ENCODE assay signal across 8 cellular contexts in the genomic region with DNA sequence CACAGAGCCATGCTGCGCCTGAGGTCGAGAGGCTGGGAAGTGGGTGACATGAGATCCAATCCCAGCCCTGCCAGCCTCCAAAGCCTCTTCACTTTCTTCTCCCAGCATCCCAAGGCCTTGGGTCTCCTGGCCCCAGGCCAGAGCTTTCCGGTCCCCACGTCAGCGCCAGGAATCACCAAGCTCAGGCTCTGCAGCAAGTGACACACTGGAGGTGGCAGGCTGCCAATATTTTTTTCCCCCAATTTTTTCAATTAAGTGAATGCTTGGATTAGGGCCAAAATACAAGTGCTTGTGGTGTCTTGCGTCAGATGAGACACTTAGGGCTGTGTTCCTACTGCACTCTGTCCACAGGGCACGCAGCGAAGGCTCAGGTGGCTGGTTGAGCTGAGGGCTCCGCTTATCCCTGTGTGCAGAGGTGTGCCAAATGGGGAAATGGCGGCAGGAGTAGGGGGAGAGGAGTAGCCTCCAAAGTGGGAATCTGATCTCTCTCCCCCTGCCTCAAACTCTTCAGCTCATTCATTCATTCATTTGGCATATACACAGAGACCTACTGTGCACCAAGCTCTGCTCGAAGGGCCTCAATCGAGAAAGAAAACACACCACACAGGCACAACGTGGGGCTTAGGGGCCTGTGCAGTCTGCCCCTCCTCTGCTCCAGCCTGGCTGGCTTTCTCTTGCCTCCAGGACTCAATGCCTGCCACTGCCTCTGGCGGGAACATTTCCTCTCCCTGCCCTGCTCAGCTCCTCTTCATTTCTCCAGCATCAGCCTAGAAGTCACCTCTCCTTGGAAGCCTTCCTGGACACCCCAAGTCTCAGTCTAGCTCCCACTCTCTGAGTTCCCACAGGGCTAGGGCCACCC. TPM values are rescaled to one million over a fixed set of nuclear protein-coding genes. Genes with fewer than 3 reads are reported as not detected.
DNase-seq lines count a peak whose midpoint lies in the region; ATAC-seq and TF ChIP-seq lines count a peak whose summit lies in the region.

No MANE protein-coding gene starts in this region.

- peak overlapping the region in 1 of 2 experiments; percentile 57 for H3K23ac ChIP-seq in mesenchymal stem cell (ENCODE audit: low read length in 2 of 2)

- H3K4me1 Mint-ChIP-seq in CD14-positive monocyte, result peaks cover 12% of the 10 kb centered on the region

- no peak overlapping the region for H3K4me3 ChIP-seq in choroid plexus epithelial cell (ENCODE audit: low read depth, low read length)
- H3K4me3 ChIP-seq in mesenchymal stem cell (ENCODE audit: insufficient read depth in 1 of 2, low read depth in 1 of 2, low read length in 2 of 2), result no peak overlapping the region

- peaks cover 43 to 66% of the 10 kb centered on the region in 2 experiments for H3K36me3 ChIP-seq in mesenchymal stem cell (ENCODE audit: control insufficient read depth in 1 of 2, insufficient read depth in 2 of 2, low read depth in 1 of 2, low read length in 2 of 2)

- H3K9ac ChIP-seq in mesenchymal stem cell (ENCODE audit: low read length), result peak overlapping the region; percentile 20

- intact Hi-C loops in CD14-positive monocyte (cut with micrococcal nuclease), result no loop called here

- peaks cover 63% of the 10 kb centered on the region for H3K79me1 ChIP-seq in mesenchymal stem cell (replicated peaks; ENCODE audit: low read length, poor library complexity, severe bottlenecking)

- no peak overlapping the region for H4K91ac ChIP-seq in mesenchymal stem cell (ENCODE audit: low read length)

- no peak overlapping the region for H3K14ac ChIP-seq in mesenchymal stem cell (ENCODE audit: low read length in 2 of 2)

- no peak overlapping the region for H4K8ac ChIP-seq in mesenchymal stem cell (ENCODE audit: low read length)

- no peak overlapping the region for H3K4me2 ChIP-seq in mesenchymal stem cell (ENCODE audit: low read length, poor library complexity, severe bottlenecking)

- H3K4me3 Mint-ChIP-seq in CD14-positive monocyte, result peak overlapping the region in 1 of 2 donors; percentile 42

- ATAC-seq in HG02852 (IDR thresholded peaks at IDR 0.05; ENCODE audit: unreplicated experiment), result no peak

- H3K27ac ChIP-seq in mesenchymal stem cell (ENCODE audit: low read length, poor library complexity, severe bottlenecking), result no peak overlapping the region

- H3K27me3 Mint-ChIP-seq in CD14-positive monocyte (ENCODE audit: low read depth in 3 of 3), result peaks cover 12 to 32% (median 19%) of the 10 kb centered on the region in 3 donors

- H3K18ac ChIP-seq in mesenchymal stem cell (ENCODE audit: low read depth in 1 of 2, low read length in 2 of 2), result peak overlapping the region in 1 of 2 experiments; percentile 64

- DNase-seq in CD14-positive monocyte (ENCODE audit: low spot score), result no peak
- peak; percentile 89 for DNase-seq in NCI-H2171 treated with DMSO at 0.1 percent for 48 hours (lab: John Stamatoyannopoulos, UW)
- DNase-seq in choroid plexus epithelial cell (ENCODE audit: low read depth), result peak; percentile 79
- DNase-seq in mesenchymal stem cell, result peak; percentile 94
- no peak for DNase-seq in stimulated activated CD4-positive, alpha-beta T cell treated with anti-CD3 and anti-CD28 coated beads, Interleukin-4, amount 100 ng/mL, for 1 hour
- DNase-seq in activated CD4-positive, alpha-beta T cell treated with anti-CD3 and anti-CD28 coated beads for 1 hour, result no peak
- no peak for DNase-seq in T-helper 9 cell

- no peaks in the 10 kb centered on the region for H3K9me3 Mint-ChIP-seq in CD14-positive monocyte

- peaks cover 19% of the 10 kb centered on the region for H3K4me1 ChIP-seq in mesenchymal stem cell (ENCODE audit: control insufficient read depth, insufficient read depth, low read depth, low read length)

- H3K9me3 ChIP-seq in mesenchymal stem cell (ENCODE audit: control insufficient read depth, low read length), result no peaks in the 10 kb centered on the region

- no peaks in the 10 kb centered on the region for H3K27me3 ChIP-seq in mesenchymal stem cell (ENCODE audit: control insufficient read depth in 1 of 2, insufficient read depth in 1 of 2, low read length in 2 of 2)

- H2AK5ac ChIP-seq in mesenchymal stem cell (ENCODE audit: low read length, severe bottlenecking), result no peak overlapping the region

- H3K4ac ChIP-seq in mesenchymal stem cell (ENCODE audit: low read depth in 1 of 2, low read length in 2 of 2), result no peak overlapping the region

- H2BK120ac ChIP-seq in mesenchymal stem cell (ENCODE audit: low read depth, low read length), result no peak overlapping the region

- TF ChIP-seq CTCF in CD14-positive monocyte (IDR thresholded peaks at IDR 0.05) (no peak), choroid plexus epithelial cell (conservative IDR thresholded peaks at IDR 0.05; ENCODE audit: low read depth, low read length) (no peak)

- H2BK12ac ChIP-seq in mesenchymal stem cell (ENCODE audit: low read length in 2 of 2), result peak overlapping the region in 1 of 2 experiments; percentile 10

- H3K36me3 Mint-ChIP-seq in CD14-positive monocyte, result no peaks in the 10 kb centered on the region

- peak overlapping the region in 5 of 7 donors; percentile 7 to 84 (median 72) for H3K27ac Mint-ChIP-seq in CD14-positive monocyte

- H2BK5ac ChIP-seq in mesenchymal stem cell (ENCODE audit: low read depth, low read length, poor library complexity, severe bottlenecking), result no peak overlapping the region

- WGBS in mesenchymal stem cell, result 68% methylated on average over 14 of the region's 14 CpGs

- no peak overlapping the region for H2AFZ ChIP-seq in mesenchymal stem cell (ENCODE audit: low read depth, low read length)

- H2BK15ac ChIP-seq in mesenchymal stem cell (ENCODE audit: low read depth, poor library complexity, severe bottlenecking), result no peak overlapping the region

RNA-seq across cellular contexts. Expression of gene SH3PXD2B, which starts 16.7 kb away (rescaled TPM):
- under 1 TPM; 0.19 to 0.31 TPM for polyA plus RNA-seq in CD14-positive monocyte
- 25.7 TPM for polyA plus RNA-seq in mesenchymal stem cell (2013, experiment 1 of 2)
- 23.0 TPM for polyA plus RNA-seq in mesenchymal stem cell (2013, experiment 2 of 2)

Comparison
In these comparisons a context has a peak if more than half of its experiments do, and no peak if none do; other contexts are left out.
1. DNase-seq: peak in NCI-H2171 treated with DMSO at 0.1 percent for 48 hours (single experiment), choroid plexus epithelial cell (single experiment) and mesenchymal stem cell (single experiment); none in CD14-positive monocyte (single experiment), stimulated activated CD4-positive, alpha-beta T cell treated with anti-CD3 and anti-CD28 coated beads, Interleukin-4, amount 100 ng/mL, for 1 hour (single experiment), activated CD4-positive, alpha-beta T cell treated with anti-CD3 and anti-CD28 coated beads for 1 hour (single experiment) and T-helper 9 cell (single experiment).